Comparison of ENCODE assay signal across 8 cellular contexts in genomic region chr6:24695635-24696034, GRCh38. TPM values are rescaled to one million over a fixed set of nuclear protein-coding genes. Genes with fewer than 3 reads are reported as not detected.
A peak's percentile ranks its signal among the peaks of the same experiment; 100 is the strongest.
DNase-seq lines count a peak whose midpoint lies in the region; ATAC-seq and TF ChIP-seq lines count a peak whose summit lies in the region.
"Not testable (repeated sequence)": the region's sequence is repeated elsewhere in the genome, so short reads cannot be mapped to it uniquely, and the experiment has no call there.

No MANE protein-coding gene starts in this region.

- ATAC-seq in HG02870 (IDR thresholded peaks at IDR 0.05; ENCODE audit: unreplicated experiment): peak; percentile 54
- peak; percentile 67 for ATAC-seq in Right ventricle myocardium inferior

- TF ChIP-seq POLR2A in adrenal gland (IDR thresholded peaks at IDR 0.05); uterus (IDR thresholded peaks at IDR 0.05): not testable (repeated sequence)

- H3K27ac ChIP-seq in adrenal gland; osteoblast (ENCODE audit: low read depth, low read length); uterus: not testable (repeated sequence)

- intact Hi-C loops in adrenal gland (cut with DNase I) (loop anchor here (5.0 to 10.0 kb wide), 2 partner anchors 113 to 271 kb away; no protein-coding TSS in a partner anchor), Right ventricle myocardium inferior (cut with DNase I) (loop anchor here (1.0 kb wide), 1 partner anchor 112 kb away; no protein-coding TSS in a partner anchor)
- intact Hi-C loops in uterus (cut with DNase I; ENCODE audit: low total_unique reads): not testable (repeated sequence)

- DNase-seq in GM06990 (ENCODE audit: extremely low read depth, insufficient read length); osteoblast (ENCODE audit: insufficient read length, low spot score, missing footprints): not testable (repeated sequence)
- DNase-seq in NCI-H2029 treated with DMSO at 0.1 percent for 48 hours (lab: John Stamatoyannopoulos, UW) (peak; percentile 89), T follicular helper cell (ENCODE audit: low read depth) (peak; percentile 6), adrenal gland (peak in 3 of 7 donors; percentile 24 to 76 (median 36)), Right ventricle myocardium inferior (ENCODE audit: missing footprints) (peak; percentile 69), uterus (peak in 1 of 2 donors; percentile 24)

- H3K4me2 ChIP-seq in osteoblast (ENCODE audit: insufficient read depth, low read length): not testable (repeated sequence)

- not testable (repeated sequence) for H3K4me3 ChIP-seq in GM06990 (replicated peaks; ENCODE audit: low read depth, low read length); adrenal gland; osteoblast (ENCODE audit: insufficient read depth, low read length); uterus

- H3K9me3 ChIP-seq in adrenal gland (replicated peaks in 1 of 3); osteoblast (ENCODE audit: low read depth, low read length); uterus: not testable (repeated sequence)

- H3K27me3 ChIP-seq in GM06990 (replicated peaks; ENCODE audit: control insufficient read depth, insufficient read depth, low read length); adrenal gland; osteoblast (ENCODE audit: insufficient read depth, low read length); uterus: not testable (repeated sequence)

- H3K36me3 ChIP-seq in GM06990 (ENCODE audit: control insufficient read depth, insufficient read depth, low read length); adrenal gland (replicated peaks in 1 of 2); osteoblast (ENCODE audit: insufficient read depth, low read length); uterus: not testable (repeated sequence)

- 26 to 28% (median 27%) methylated on average over 8 of the region's 8 CpGs for WGBS in adrenal gland, 4 donors

- not testable (repeated sequence) for H3K79me2 ChIP-seq in osteoblast (ENCODE audit: insufficient read depth, low read length)

- H2AFZ ChIP-seq in osteoblast (ENCODE audit: low read length): not testable (repeated sequence)

- H3K4me1 ChIP-seq in adrenal gland (replicated peaks in 1 of 2); uterus: not testable (repeated sequence)
- H3K4me1 ChIP-seq in osteoblast (ENCODE audit: insufficient read depth, low read length): peaks cover 13% of the 10 kb centered on the region

- peak; percentile 12 for TF ChIP-seq CTCF in GM06990 (IDR thresholded peaks at IDR 0.05; ENCODE audit: insufficient read depth, low read length, poor library complexity, severe bottlenecking)
- peak in 5 of 6 experiments; percentile 52 to 71 (median 60) for TF ChIP-seq CTCF in adrenal gland (IDR thresholded peaks at IDR 0.05)
- TF ChIP-seq CTCF in osteoblast (IDR thresholded peaks at IDR 0.05; ENCODE audit: extremely low read depth, low read depth, low read length): peak; percentile 41
- peak in 3 of 4 experiments; percentile 49 to 61 (median 52) for TF ChIP-seq CTCF in uterus (IDR thresholded peaks at IDR 0.05)

- H4K20me1 ChIP-seq in osteoblast (ENCODE audit: insufficient read depth, low read length): not testable (repeated sequence)

RNA-seq across cellular contexts. Expression of gene C6orf62, which starts 23.3 kb away (rescaled TPM):
- total RNA-seq in adrenal gland (100 to 1,000 TPM in 4 of 8 donors, 10 to 100 TPM in 4; 57.2 to 121 (median 103) TPM), Right ventricle myocardium inferior (43.2 TPM), osteoblast (144 and 168 TPM in 2 replicates), uterus (10 to 100 TPM; 14.3 to 93.7 (median 59.9) TPM)
- polyA plus RNA-seq in adrenal gland: 100 to 1,000 TPM in 2 of 3 donors, 10 to 100 TPM in 1; 52.3 to 120 (median 106) TPM

RNA-seq across cellular contexts. Expression of gene ACOT13, which starts 28.8 kb away (rescaled TPM):
- total RNA-seq in adrenal gland: 10 to 100 TPM in 5 of 8 donors, 1 to 10 TPM in 3; 6.9 to 33.9 (median 15.7) TPM
- polyA plus RNA-seq in adrenal gland: 100 to 1,000 TPM in 1 of 3 donors, 10 to 100 TPM in 2; 64.5 to 104 (median 76.6) TPM
- 75.8 TPM for total RNA-seq in Right ventricle myocardium inferior
- total RNA-seq in osteoblast: 5.8 and 6.5 TPM in 2 replicates
- 1 to 10 TPM; 3.8 to 10.0 (median 4.2) TPM for total RNA-seq in uterus

RNA-seq across cellular contexts. Expression of gene TDP2, which starts 28.9 kb away (rescaled TPM):
- total RNA-seq in adrenal gland: 10 to 100 TPM; 12.9 to 41.0 (median 33.0) TPM
- 10 to 100 TPM; 31.6 to 55.8 (median 44.2) TPM for polyA plus RNA-seq in adrenal gland
- 21.7 TPM for total RNA-seq in Right ventricle myocardium inferior
- total RNA-seq in osteoblast: 27.4 and 27.9 TPM in 2 replicates
- 10 to 100 TPM; 32.4 to 40.2 (median 36.3) TPM for total RNA-seq in uterus

RNA-seq across cellular contexts. Expression of gene KIAA0319, which starts 49.6 kb away (rescaled TPM):
- total RNA-seq in adrenal gland: under 1 TPM in 3 of 8 donors, not detected in 5; 0.13 to 0.69 (median 0.25) TPM
- under 1 TPM; 0.17 to 0.48 (median 0.46) TPM for polyA plus RNA-seq in adrenal gland
- not detected for total RNA-seq in Right ventricle myocardium inferior
- under 0.01 and 0.29 TPM in 2 replicates for total RNA-seq in osteoblast
- total RNA-seq in uterus: under 1 TPM in 2 of 4 donors, not detected in 2; 0.24 to 0.35 TPM
